Comparison of ENCODE assay signal across 13 cellular contexts in the genomic region with DNA sequence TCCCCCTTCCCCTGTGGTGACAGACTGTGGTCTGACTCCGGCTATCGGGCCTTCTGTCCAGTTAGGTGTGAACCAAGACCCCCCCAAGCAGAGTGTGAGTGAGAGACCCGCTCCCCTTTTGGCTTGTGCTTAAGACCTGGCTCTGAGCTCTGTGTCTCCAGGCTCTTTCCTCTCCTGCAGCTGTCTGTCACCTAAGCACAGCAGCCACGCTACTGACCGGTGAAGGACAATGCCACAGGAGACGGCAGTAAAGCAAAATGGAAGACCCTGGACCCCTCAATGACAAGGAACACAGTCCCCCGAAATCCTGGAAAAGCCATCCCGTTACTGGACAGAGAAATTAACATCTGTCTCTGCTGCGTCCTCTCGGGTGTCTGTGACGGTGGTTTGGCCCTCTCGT. TPM values are rescaled to one million over a fixed set of nuclear protein-coding genes. Genes with fewer than 3 reads are reported as not detected.
A peak's percentile ranks its signal among the peaks of the same experiment; 100 is the strongest.
DNase-seq lines count a peak whose midpoint lies in the region; ATAC-seq and TF ChIP-seq lines count a peak whose summit lies in the region.
"Had no signal": no experiment of that assay in that cellular context is flagged by ENCODE, and none has a peak within 500 bp of the region (broad histone marks: within the 10 kb centered on the region; RNA-seq: fewer than 3 reads in every experiment).

No MANE protein-coding gene starts in this region.

- H3K27ac ChIP-seq in heart left ventricle: peak overlapping the region in 8 of 12 donors; percentile 7 to 85 (median 53)
- H3K27ac ChIP-seq in iPS-20b (ENCODE audit: low read length): no peak overlapping the region
- peak overlapping the region; percentile 45 to 87 for H3K27ac ChIP-seq in testis

- H3K4me1 ChIP-seq in heart left ventricle (peaks cover 0 to 86% (median 56%) of the 10 kb centered on the region in 12 donors), iPS-20b (ENCODE audit: insufficient read depth, low read length) (peaks cover 27% of the 10 kb centered on the region), testis (peaks cover 51% of the 10 kb centered on the region)

- no peaks in the 10 kb centered on the region for H3K27me3 Mint-ChIP-seq in activated CD8-positive, alpha-beta T cell treated with anti-CD3 and anti-CD28 coated beads for 36 hours

- TF ChIP-seq CTCF in heart left ventricle (IDR thresholded peaks at IDR 0.05): no peak
- TF ChIP-seq CTCF in activated CD8-positive, alpha-beta T cell treated with anti-CD3 and anti-CD28 coated beads for 36 hours (IDR thresholded peaks at IDR 0.05): no peak
- no peak for TF ChIP-seq CTCF in testis (IDR thresholded peaks at IDR 0.05)

- H3K36me3 ChIP-seq in heart left ventricle (no peaks in the 10 kb centered on the region), iPS-20b (ENCODE audit: insufficient read depth, low read depth, low read length) (no peaks in the 10 kb centered on the region), testis (ENCODE audit: low read depth, missing control alignments) (no peaks in the 10 kb centered on the region)
- H3K36me3 ChIP-seq: esophagus squamous epithelium had no signal

- POLR2A ChIA-PET in activated CD8-positive, alpha-beta T cell treated with anti-CD3 and anti-CD28 coated beads for 36 hours (lab: Charles Lee): interaction anchor here (0.9 to 2.1 kb wide), 2 partner anchors 38 to 53 kb away, joined by 3 to 13 read pairs; partner anchors contain the start of gene CHSY1

- H3K27me3 ChIP-seq in heart left ventricle (no peaks in the 10 kb centered on the region), iPS-20b (ENCODE audit: insufficient read depth, low read length) (no peaks in the 10 kb centered on the region), testis (no peaks in the 10 kb centered on the region)
- H3K27me3 ChIP-seq: esophagus squamous epithelium had no signal

- no peaks in the 10 kb centered on the region for H3K9me3 Mint-ChIP-seq in activated CD8-positive, alpha-beta T cell treated with anti-CD3 and anti-CD28 coated beads for 36 hours
- H3K9me3 Mint-ChIP-seq: activated naive CD4-positive, alpha-beta T cell treated with anti-CD3 and anti-CD28 coated beads for 36 hours had no signal

- peak overlapping the region; percentile 96 for H3K27ac Mint-ChIP-seq in activated CD8-positive, alpha-beta T cell treated with anti-CD3 and anti-CD28 coated beads for 36 hours

- DNase-seq in heart left ventricle: no peak
- DNase-seq in left cardiac atrium: no peak
- DNase-seq in activated CD8-positive, alpha-beta T cell treated with anti-CD3 and anti-CD28 coated beads for 36 hours: no peak
- no peak for DNase-seq in testis
- no peak for DNase-seq in stimulated activated CD4-positive, alpha-beta T cell treated with anti-CD3 and anti-CD28 coated beads, Interleukin-2, amount 100 ng/mL, for 48 hours
- no peak for DNase-seq in activated gamma-delta T cell (lab: John Stamatoyannopoulos, UW)
- DNase-seq: activated naive CD4-positive, alpha-beta T cell treated with anti-CD3 and anti-CD28 coated beads for 36 hours; DMS53; esophagus squamous epithelium; NCI-H2107; posterior cingulate gyrus had no signal

- intact Hi-C loops in heart left ventricle (cut with DNase I) (loop anchor here in 4 of 10 donors (5.0 to 10.0 kb wide), 4 partner anchors 34 to 183 kb away; no protein-coding TSS in a partner anchor), left cardiac atrium (cut with DNase I) (no loop called here), testis (cut with DNase I; ENCODE audit: low total_unique reads) (no loop called here)
- intact Hi-C loops in activated CD8-positive, alpha-beta T cell treated with anti-CD3 and anti-CD28 coated beads for 36 hours (cut with micrococcal nuclease): no loop called here

- H3K9me3 ChIP-seq in heart left ventricle (no peaks in the 10 kb centered on the region), iPS-20b (ENCODE audit: insufficient read depth, low read depth, low read length) (no peaks in the 10 kb centered on the region), testis (no peaks in the 10 kb centered on the region)
- H3K9me3 ChIP-seq: esophagus squamous epithelium had no signal

- H3K4me3 Mint-ChIP-seq in activated CD8-positive, alpha-beta T cell treated with anti-CD3 and anti-CD28 coated beads for 36 hours: no peak overlapping the region
- H3K4me3 Mint-ChIP-seq: activated naive CD4-positive, alpha-beta T cell treated with anti-CD3 and anti-CD28 coated beads for 36 hours had no signal

- 81 to 89% (median 82%) methylated on average over 12 of the region's 12 CpGs for WGBS in heart left ventricle, 4 donors
- WGBS in testis, 2 donors: 76 to 79% methylated on average over 10 to 12 of the region's 12 CpGs

- CTCF ChIA-PET in activated CD8-positive, alpha-beta T cell treated with anti-CD3 and anti-CD28 coated beads for 36 hours (lab: Charles Lee): no interaction called here

- no peak for ATAC-seq in heart left ventricle
- ATAC-seq in left cardiac atrium: no peak
- no peak for ATAC-seq in activated CD8-positive, alpha-beta T cell treated with anti-CD3 and anti-CD28 coated beads for 36 hours
- ATAC-seq in HG03095 (IDR thresholded peaks at IDR 0.05; ENCODE audit: unreplicated experiment): no peak

- TF ChIP-seq POLR2A in heart left ventricle (IDR thresholded peaks at IDR 0.05) (no peak), testis (IDR thresholded peaks at IDR 0.05) (no peak)

- 0 out of 2 replicates have a peak overlapping the region, but pooled peaks have one; percentile 23 for H3K9ac ChIP-seq in iPS-20b (ENCODE audit: low read depth, low read length)

- H3K36me3 Mint-ChIP-seq in activated CD8-positive, alpha-beta T cell treated with anti-CD3 and anti-CD28 coated beads for 36 hours (ENCODE audit: low read depth): peaks cover 53% of the 10 kb centered on the region

- H3K4me3 ChIP-seq in heart left ventricle (no peak overlapping the region), iPS-20b (ENCODE audit: low read length) (no peak overlapping the region), testis (no peak overlapping the region)
- H3K4me3 ChIP-seq: esophagus squamous epithelium had no signal

- peaks cover 91% of the 10 kb centered on the region for H3K4me1 Mint-ChIP-seq in activated CD8-positive, alpha-beta T cell treated with anti-CD3 and anti-CD28 coated beads for 36 hours (ENCODE audit: low read depth)

RNA-seq across cellular contexts. Expression of gene CHSY1, which starts 53.8 kb away (rescaled TPM):
- 10 to 100 TPM in 7 of 9 donors, 1 to 10 TPM in 2; 8.7 to 41.3 (median 11.1) TPM for total RNA-seq in heart left ventricle
- 1 to 10 TPM; 5.6 to 8.7 TPM for polyA plus RNA-seq in heart left ventricle
- total RNA-seq in left cardiac atrium: 10 to 100 TPM; 18.8 to 42.0 TPM
- 10 to 100 TPM; 57.9 to 58.3 TPM for total RNA-seq in activated CD8-positive, alpha-beta T cell treated with anti-CD3 and anti-CD28 coated beads for 36 hours
- 10 to 100 TPM; 31.1 to 36.1 TPM for total RNA-seq in testis
- 20.0 TPM for polyA plus RNA-seq in testis (ENCODE audit: insufficient read depth, low read depth, low replicate concordance)
